ENCODE assay signal across 11 cellular contexts in the genomic region with DNA sequence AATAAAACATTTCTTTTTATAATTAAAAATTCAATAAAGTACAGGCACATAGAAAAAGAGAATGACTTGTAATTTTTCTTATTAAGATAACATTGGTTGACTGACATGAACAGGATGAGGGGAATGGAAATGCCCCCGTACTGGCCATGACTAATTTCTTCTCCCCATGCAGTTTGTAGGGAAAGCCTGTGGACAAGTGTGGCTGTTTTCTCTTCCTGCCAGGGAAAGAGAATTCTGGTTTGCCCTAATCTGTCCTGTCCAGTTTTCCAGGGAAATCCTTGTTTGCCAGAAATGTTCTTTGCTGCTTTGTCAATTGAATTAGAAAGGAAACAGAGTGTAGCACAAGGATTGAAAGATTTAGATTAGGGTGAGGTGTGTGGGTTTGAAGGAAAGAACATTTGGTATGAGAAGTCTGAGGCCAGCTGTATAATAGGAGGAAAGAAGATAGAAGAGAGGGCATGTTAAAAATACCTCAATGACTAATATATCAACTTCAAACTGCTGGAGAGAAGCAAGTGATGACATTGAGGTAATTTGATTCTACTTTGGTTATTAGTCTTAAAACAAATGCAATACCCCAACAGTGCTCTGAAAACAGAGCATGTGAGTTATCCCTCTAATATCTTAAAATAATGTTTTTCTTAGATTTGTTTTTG.
DNase-seq lines count a peak whose midpoint lies in the region; ATAC-seq, FAIRE-seq and TF ChIP-seq lines count a peak whose summit lies in the region.
"Had no signal": no experiment of that assay in that cellular context is flagged by ENCODE, and none has a peak within 500 bp of the region (broad histone marks: within the 10 kb centered on the region; RNA-seq: fewer than 3 reads in every experiment).

No MANE protein-coding gene starts in this region.

- TF ChIP-seq POLR2A in tibial nerve (IDR thresholded peaks at IDR 0.05) (no peak), H54 (IDR thresholded peaks at IDR 0.05; ENCODE audit: low read depth, low read length) (no peak)

- H3K4me1 ChIP-seq in tibial nerve, result peaks cover 0 to 4% (median 0%) of the 10 kb centered on the region in 4 donors

- no peak overlapping the region for H3K4me3 ChIP-seq in tibial nerve

- H3K9me3 Mint-ChIP-seq in endothelial cell (ENCODE audit: unreplicated experiment), result no peaks in the 10 kb centered on the region
- H3K9me3 Mint-ChIP-seq: activated CD4-positive, alpha-beta memory T cell treated with anti-CD3 and anti-CD28 coated beads for 36 hours had no signal

- H3K4me3 Mint-ChIP-seq in endothelial cell (ENCODE audit: unreplicated experiment), result no peak overlapping the region
- H3K4me3 Mint-ChIP-seq: activated CD4-positive, alpha-beta memory T cell treated with anti-CD3 and anti-CD28 coated beads for 36 hours had no signal

- peak overlapping the region; percentile 50 for H3K27ac Mint-ChIP-seq in endothelial cell (ENCODE audit: unreplicated experiment)
- H3K27ac Mint-ChIP-seq: activated CD4-positive, alpha-beta memory T cell treated with anti-CD3 and anti-CD28 coated beads for 36 hours had no signal

- H3K27ac ChIP-seq in tibial nerve, result no peak overlapping the region

- no peaks in the 10 kb centered on the region for H3K27me3 ChIP-seq in tibial nerve

- H3K9me3 ChIP-seq in tibial nerve, result no peaks in the 10 kb centered on the region

- peaks cover 16% of the 10 kb centered on the region for H3K4me1 Mint-ChIP-seq in endothelial cell (ENCODE audit: unreplicated experiment)

- DNase-seq in endothelial cell (ENCODE audit: low spot score) (peak; percentile 11), tibial nerve (ENCODE audit: low spot score in 2 of 2) (no peak), H54 (ENCODE audit: insufficient read length, low spot score) (no peak), occipital lobe (lab: John Stamatoyannopoulos, UW) (no peak), head of caudate nucleus (no peak)
- DNase-seq: activated CD4-positive, alpha-beta memory T cell treated with anti-CD3 and anti-CD28 coated beads for 36 hours; NK-92 treated with Interleukin-12 subunit alpha and Interleukin-12 subunit beta, amount 100 ng/mL, for 24 hours had no signal

- intact Hi-C loops in head of caudate nucleus (cut with DNase I), result no loop called here

- H3K36me3 ChIP-seq in tibial nerve, result no peaks in the 10 kb centered on the region

- 42 to 54% methylated on average over 1 of the region's 1 CpG for WGBS in tibial nerve, 2 donors

- TF ChIP-seq EP300 in tibial nerve (IDR thresholded peaks at IDR 0.05), result no peak

- TF ChIP-seq CTCF in endothelial cell (IDR thresholded peaks at IDR 0.05; ENCODE audit: unreplicated experiment), result no peak
- TF ChIP-seq CTCF in tibial nerve (IDR thresholded peaks at IDR 0.05), result no peak

- H3K36me3 Mint-ChIP-seq in endothelial cell (ENCODE audit: low read depth, unreplicated experiment), result no peaks in the 10 kb centered on the region
- H3K36me3 Mint-ChIP-seq: activated CD4-positive, alpha-beta memory T cell treated with anti-CD3 and anti-CD28 coated beads for 36 hours had no signal

- ATAC-seq in GM18511 (IDR thresholded peaks at IDR 0.05; ENCODE audit: unreplicated experiment) (peak; percentile 93), GM21528 (IDR thresholded peaks at IDR 0.05; ENCODE audit: low FRiP score, unreplicated experiment) (peak; percentile 78), HG03354 (IDR thresholded peaks at IDR 0.05; ENCODE audit: poor library complexity, severe bottlenecking, unreplicated experiment) (peak; percentile 83)
- ATAC-seq: left lobe of liver had no signal

- no peak for FAIRE-seq in H54 (lab: Jason Lieb, UNC)

- no peaks in the 10 kb centered on the region for H3K27me3 Mint-ChIP-seq in endothelial cell (ENCODE audit: unreplicated experiment)
- H3K27me3 Mint-ChIP-seq: activated CD4-positive, alpha-beta memory T cell treated with anti-CD3 and anti-CD28 coated beads for 36 hours had no signal
